ENCODE assay signal across 8 cellular contexts in the genomic region with DNA sequence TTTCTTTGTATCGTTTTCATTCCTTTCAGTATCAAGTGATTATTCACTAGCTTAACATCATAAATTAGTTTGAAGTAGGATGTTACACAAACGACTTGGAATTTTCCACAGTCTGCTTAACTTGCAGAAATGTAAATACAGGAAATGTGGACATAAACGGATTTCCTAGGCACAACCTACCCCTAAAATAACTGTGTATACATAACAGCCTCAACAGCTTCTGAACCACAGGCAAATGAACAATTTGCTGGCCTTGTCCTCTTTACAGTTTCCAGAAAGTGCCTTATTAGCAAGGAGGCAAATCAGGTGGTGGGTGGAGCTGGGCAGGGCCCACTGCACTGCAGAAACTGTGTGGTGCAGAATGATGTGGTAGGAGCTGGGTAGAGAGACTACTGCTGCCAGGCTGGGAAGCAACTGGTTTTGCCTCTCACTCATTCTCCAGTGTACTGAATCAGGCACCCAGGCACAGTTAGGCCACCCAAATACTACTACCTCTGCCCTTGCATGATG. TPM values are rescaled to one million over a fixed set of nuclear protein-coding genes. Genes with fewer than 3 reads are reported as not detected.
DNase-seq lines count a peak whose midpoint lies in the region; ATAC-seq and TF ChIP-seq lines count a peak whose summit lies in the region.

No MANE protein-coding gene starts in this region.

- H3K27ac ChIP-seq in HL-60 (replicated peaks) (peak overlapping the region; percentile 76), ascending aorta (peak overlapping the region; percentile 44 to 69)

- TF ChIP-seq CTCF in HL-60 (IDR thresholded peaks at IDR 0.05; ENCODE audit: insufficient read depth, low read length) (no peak), ascending aorta (IDR thresholded peaks at IDR 0.05) (no peak), mucosa of descending colon (IDR thresholded peaks at IDR 0.05) (no peak)

- H3K36me3 ChIP-seq in ascending aorta (no peaks in the 10 kb centered on the region), mucosa of descending colon (ENCODE audit: low read depth) (no peaks in the 10 kb centered on the region)

- H3K4me3 Mint-ChIP-seq in T-helper 2 cell treated with Interferon-gamma antibody and Interleukin-4, amounts not matched to agents 5 μg/mL and 100 μg/mL, for 36 hours, result no peak overlapping the region

- H3K27me3 ChIP-seq in HL-60 (ENCODE audit: insufficient read depth, poor library complexity, severe bottlenecking) (no peaks in the 10 kb centered on the region), ascending aorta (no peaks in the 10 kb centered on the region)

- H3K9me3 ChIP-seq in ascending aorta, result no peaks in the 10 kb centered on the region
- H3K9me3 ChIP-seq in mucosa of descending colon, result no peaks in the 10 kb centered on the region

- no peaks in the 10 kb centered on the region for H3K4me1 Mint-ChIP-seq in T-helper 2 cell treated with Interferon-gamma antibody and Interleukin-4, amounts not matched to agents 5 μg/mL and 100 μg/mL, for 36 hours (ENCODE audit: low read depth)

- H3K27me3 Mint-ChIP-seq in T-helper 2 cell treated with Interferon-gamma antibody and Interleukin-4, amounts not matched to agents 5 μg/mL and 100 μg/mL, for 36 hours (ENCODE audit: low read depth), result no peaks in the 10 kb centered on the region

- no peaks in the 10 kb centered on the region for H3K9me3 Mint-ChIP-seq in T-helper 2 cell treated with Interferon-gamma antibody and Interleukin-4, amounts not matched to agents 5 μg/mL and 100 μg/mL, for 36 hours

- H3K4me1 ChIP-seq in ascending aorta, result peaks cover 0 to 6% of the 10 kb centered on the region in 2 donors
- H3K4me1 ChIP-seq in mucosa of descending colon (ENCODE audit: low read depth), result peaks cover 7% of the 10 kb centered on the region

- intact Hi-C loops in ascending aorta (cut with DNase I), result loop anchor here (2.0 kb wide), 1 partner anchor 15 kb away; a partner anchor contains a TSS
- intact Hi-C loops in mucosa of descending colon (cut with DNase I, micrococcal nuclease), result no loop called here

- H3K36me3 Mint-ChIP-seq in T-helper 2 cell treated with Interferon-gamma antibody and Interleukin-4, amounts not matched to agents 5 μg/mL and 100 μg/mL, for 36 hours (ENCODE audit: low read depth), result no peaks in the 10 kb centered on the region

- no peak overlapping the region for H3K4me3 ChIP-seq in HL-60 (replicated peaks; ENCODE audit: insufficient read depth, low read length)
- H3K4me3 ChIP-seq in ascending aorta, result no peak overlapping the region
- no peak overlapping the region for H3K4me3 ChIP-seq in mucosa of descending colon

- peak; percentile 53 for DNase-seq in DMS53 (lab: John Stamatoyannopoulos, UW)
- DNase-seq in HL-60 (ENCODE audit: low read depth in 1 of 2, low spot score in 1 of 2), result peak in 1 of 2 experiments; percentile 86
- peak; percentile 20 to 70 for DNase-seq in ascending aorta (ENCODE audit: low spot score in 2 of 2)
- DNase-seq in mucosa of descending colon, result peak in 2 of 3 donors; percentile 49
- no peak for DNase-seq in T-helper 2 cell treated with Interferon-gamma antibody and Interleukin-4, amounts not matched to agents 5 μg/mL and 100 μg/mL, for 36 hours (ENCODE audit: low spot score)
- no peak for DNase-seq in NK-92 (lab: John Stamatoyannopoulos, UW; ENCODE audit: unreplicated experiment)
- no peak for DNase-seq in NCI-H2081 treated with DMSO at 0.1 percent for 48 hours (lab: John Stamatoyannopoulos, UW)

- no peak overlapping the region for H3K27ac Mint-ChIP-seq in T-helper 2 cell treated with Interferon-gamma antibody and Interleukin-4, amounts not matched to agents 5 μg/mL and 100 μg/mL, for 36 hours

- ATAC-seq in GM21423 (IDR thresholded peaks at IDR 0.05; ENCODE audit: unreplicated experiment), result peak; percentile 97
- peak; percentile 83 for ATAC-seq in mucosa of descending colon

RNA-seq across cellular contexts. Expression of a gene that starts 14.1 kb away (rescaled TPM):
- total RNA-seq in ascending aorta, result 8.8 TPM
- 10 to 100 TPM in 2 of 3 donors, 1 to 10 TPM in 1; 4.3 to 25.2 (median 10.1) TPM for total RNA-seq in mucosa of descending colon

Comparison
In these comparisons a context has a peak if more than half of its experiments do, and no peak if none do; other contexts are left out.
1. DNase-seq: peak in DMS53 (single experiment), ascending aorta (2 of 2) and mucosa of descending colon (2 of 3); none in T-helper 2 cell treated with Interferon-gamma antibody and Interleukin-4, amounts not matched to agents 5 μg/mL and 100 μg/mL, for 36 hours (single experiment), NK-92 (single experiment) and NCI-H2081 treated with DMSO at 0.1 percent for 48 hours (single experiment).